In genomic region chr1:202005958-202006357, GRCh38 we compare ENCODE assay signal across 8 cellular contexts. TPM values are rescaled to one million over a fixed set of nuclear protein-coding genes. Genes with fewer than 3 reads are reported as not detected.
A peak's percentile ranks its signal among the peaks of the same experiment; 100 is the strongest.
DNase-seq lines count a peak whose midpoint lies in the region; ATAC-seq and TF ChIP-seq lines count a peak whose summit lies in the region.

No MANE protein-coding gene starts in this region.

- intact Hi-C loops in Right ventricle myocardium inferior (cut with DNase I) = no loop called here
- intact Hi-C loops in upper lobe of right lung (cut with DNase I) = loop anchor here (10.0 kb wide), 1 partner anchor 279 kb away; no protein-coding TSS in a partner anchor

- ATAC-seq in Right ventricle myocardium inferior (no peak), upper lobe of right lung (no peak), GM18498 (IDR thresholded peaks at IDR 0.05; ENCODE audit: unreplicated experiment) (no peak)

- TF ChIP-seq CTCF in cardiac muscle cell (IDR thresholded peaks at IDR 0.05; ENCODE audit: low read depth, low read length) = peak; percentile 38
- peak; percentile 31; the same call in 1 of the 2 replicates for TF ChIP-seq CTCF in WERI-Rb-1 (IDR thresholded peaks at IDR 0.05; ENCODE audit: low read depth, low read length)
- TF ChIP-seq CTCF in hepatocyte (IDR thresholded peaks at IDR 0.05; ENCODE audit: poor library complexity) = peak; percentile 57
- peak; percentile 16 for TF ChIP-seq CTCF in upper lobe of right lung (IDR thresholded peaks at IDR 0.05)

- no peak overlapping the region for H2AFZ ChIP-seq in hepatocyte

- H3K79me2 ChIP-seq in hepatocyte = peaks cover 52% of the 10 kb centered on the region

- H3K9me3 ChIP-seq in cardiac muscle cell (ENCODE audit: low read depth) (no peaks in the 10 kb centered on the region), WERI-Rb-1 (ENCODE audit: severe bottlenecking) (no peaks in the 10 kb centered on the region), hepatocyte (ENCODE audit: low read depth) (no peaks in the 10 kb centered on the region), upper lobe of right lung (no peaks in the 10 kb centered on the region)

- peak; percentile 32 to 45 for DNase-seq in cardiac muscle cell (ENCODE audit: low read depth in 1 of 2, low spot score in 1 of 2)
- DNase-seq in Right ventricle myocardium inferior (ENCODE audit: missing footprints) = no peak
- DNase-seq in WERI-Rb-1 = no peak
- no peak for DNase-seq in hepatocyte (ENCODE audit: low spot score)
- DNase-seq in upper lobe of right lung = no peak
- no peak for DNase-seq in NCI-H2081 treated with DMSO at 0.1 percent for 48 hours (lab: John Stamatoyannopoulos, UW)
- DNase-seq in UCSD-AML1 (lab: John Stamatoyannopoulos, UW; ENCODE audit: unreplicated experiment) = no peak

- WGBS in hepatocyte (ENCODE audit: low lambda C conversion rate, missing lambda C conversion rate) = 76% methylated on average over 2 of the region's 2 CpGs

- H3K4me3 ChIP-seq in cardiac muscle cell (no peak overlapping the region), WERI-Rb-1 (ENCODE audit: low read depth, low read length) (no peak overlapping the region), hepatocyte (no peak overlapping the region), upper lobe of right lung (no peak overlapping the region)

- H3K27me3 ChIP-seq in cardiac muscle cell (no peaks in the 10 kb centered on the region), WERI-Rb-1 (ENCODE audit: insufficient read depth, low read depth, severe bottlenecking) (no peaks in the 10 kb centered on the region), hepatocyte (no peaks in the 10 kb centered on the region), upper lobe of right lung (no peaks in the 10 kb centered on the region)

- H3K36me3 ChIP-seq in cardiac muscle cell (peaks cover 37% of the 10 kb centered on the region), WERI-Rb-1 (peaks cover 73% of the 10 kb centered on the region), hepatocyte (replicated peaks; ENCODE audit: insufficient read depth, low read depth) (no peaks in the 10 kb centered on the region), upper lobe of right lung (peaks cover 63% of the 10 kb centered on the region)

- peaks cover 24% of the 10 kb centered on the region for H3K4me1 ChIP-seq in cardiac muscle cell (ENCODE audit: low read depth)
- peaks cover 38% of the 10 kb centered on the region for H3K4me1 ChIP-seq in hepatocyte (ENCODE audit: insufficient read depth)
- H3K4me1 ChIP-seq in upper lobe of right lung = no peaks in the 10 kb centered on the region

- H4K20me1 ChIP-seq in hepatocyte (ENCODE audit: insufficient read depth, poor library complexity, severe bottlenecking) = peaks cover 4% of the 10 kb centered on the region

- peak overlapping the region; percentile 67 for H3K4me2 ChIP-seq in hepatocyte

- H3K27ac ChIP-seq in cardiac muscle cell = peak overlapping the region; percentile 24
- no peak overlapping the region for H3K27ac ChIP-seq in WERI-Rb-1
- peak overlapping the region; percentile 91 for H3K27ac ChIP-seq in hepatocyte
- H3K27ac ChIP-seq in upper lobe of right lung = no peak overlapping the region

- no peaks in the 10 kb centered on the region for H3K9me2 ChIP-seq in hepatocyte (replicated peaks; ENCODE audit: insufficient read depth)

RNA-seq across cellular contexts. Expression of gene ELF3, which starts 4.4 kb away (rescaled TPM):
- total RNA-seq in cardiac muscle cell (27.7 and 28.7 TPM in 2 replicates), Right ventricle myocardium inferior (0.54 TPM), hepatocyte (336 and 367 TPM in 2 replicates), upper lobe of right lung (62.9 TPM)
- polyA plus RNA-seq in cardiac muscle cell (22.6 and 35.2 TPM in 2 replicates), hepatocyte (333 and 361 TPM in 2 replicates)

RNA-seq across cellular contexts. Expression of gene RNPEP, which starts 23.5 kb away (rescaled TPM):
- 56.6 and 60.4 TPM in 2 replicates for total RNA-seq in cardiac muscle cell
- polyA plus RNA-seq in cardiac muscle cell = 52.6 and 66.0 TPM in 2 replicates
- 18.7 TPM for total RNA-seq in Right ventricle myocardium inferior
- 57.6 and 57.9 TPM in 2 replicates for total RNA-seq in hepatocyte
- polyA plus RNA-seq in hepatocyte = 74.2 and 81.5 TPM in 2 replicates
- 61.7 TPM for total RNA-seq in upper lobe of right lung

RNA-seq across cellular contexts. Expression of gene TIMM17A, which starts 50.7 kb away (rescaled TPM):
- total RNA-seq in cardiac muscle cell (32.9 and 37.4 TPM in 2 replicates), Right ventricle myocardium inferior (83.6 TPM), hepatocyte (54.5 and 65.0 TPM in 2 replicates), upper lobe of right lung (33.9 TPM)
- polyA plus RNA-seq in cardiac muscle cell (88.7 and 110 TPM in 2 replicates), hepatocyte (88.3 and 90.1 TPM in 2 replicates)

RNA-seq across cellular contexts. Expression of gene LMOD1, which starts 59.6 kb away (rescaled TPM):
- total RNA-seq in cardiac muscle cell = 48.3 and 75.6 TPM in 2 replicates
- polyA plus RNA-seq in cardiac muscle cell = 27.4 and 47.9 TPM in 2 replicates
- 10.8 TPM for total RNA-seq in Right ventricle myocardium inferior
- total RNA-seq in hepatocyte = 8.6 and 8.7 TPM in 2 replicates
- 6.4 and 9.0 TPM in 2 replicates for polyA plus RNA-seq in hepatocyte
- 38.3 TPM for total RNA-seq in upper lobe of right lung

Comparison
In these comparisons a context has a peak if more than half of its experiments do, and no peak if none do; other contexts are left out.
1. DNase-seq: peak in cardiac muscle cell (2 of 2); none in Right ventricle myocardium inferior (single experiment), WERI-Rb-1 (single experiment), hepatocyte (single experiment), upper lobe of right lung (single experiment), NCI-H2081 treated with DMSO at 0.1 percent for 48 hours (single experiment) and UCSD-AML1 (single experiment).
2. RNA of gene ELF3, which starts 4.4 kb away (total RNA-seq): 336 to 367 TPM in hepatocyte, 62.9 TPM in upper lobe of right lung (single experiment) and 27.7 to 28.7 TPM in cardiac muscle cell; 0.54 TPM in Right ventricle myocardium inferior (single experiment); every median in the first group is over 10 times any median in the second.
3. H3K27ac ChIP-seq: peak in cardiac muscle cell (single experiment) and hepatocyte (single experiment); none in WERI-Rb-1 (single experiment) and upper lobe of right lung (single experiment).
4. Peak in every context shown above with its lines, with median percentiles within 50 percentile points of each other: CTCF ChIP-seq.